ENCODE assay signal across 2 cellular contexts in genomic region chr15:28672122-28672521, GRCh38. TPM values are rescaled to one million over a fixed set of nuclear protein-coding genes. Genes with fewer than 3 reads are reported as not detected.
"Had no signal": no experiment of that assay in that cellular context is flagged by ENCODE, and none has a peak within 500 bp of the region (broad histone marks: within the 10 kb centered on the region; RNA-seq: fewer than 3 reads in every experiment).

No MANE protein-coding gene starts in this region.

RNA-seq across cellular contexts. Expression of gene GOLGA8M, which starts 40.1 kb away (rescaled TPM):
- total RNA-seq: activated B cell treated with CpG ODN at 0.5 μM for 24 hours, bronchial epithelial cell had no signal
